8 cellular contexts compared by ENCODE assay signal in the genomic region with DNA sequence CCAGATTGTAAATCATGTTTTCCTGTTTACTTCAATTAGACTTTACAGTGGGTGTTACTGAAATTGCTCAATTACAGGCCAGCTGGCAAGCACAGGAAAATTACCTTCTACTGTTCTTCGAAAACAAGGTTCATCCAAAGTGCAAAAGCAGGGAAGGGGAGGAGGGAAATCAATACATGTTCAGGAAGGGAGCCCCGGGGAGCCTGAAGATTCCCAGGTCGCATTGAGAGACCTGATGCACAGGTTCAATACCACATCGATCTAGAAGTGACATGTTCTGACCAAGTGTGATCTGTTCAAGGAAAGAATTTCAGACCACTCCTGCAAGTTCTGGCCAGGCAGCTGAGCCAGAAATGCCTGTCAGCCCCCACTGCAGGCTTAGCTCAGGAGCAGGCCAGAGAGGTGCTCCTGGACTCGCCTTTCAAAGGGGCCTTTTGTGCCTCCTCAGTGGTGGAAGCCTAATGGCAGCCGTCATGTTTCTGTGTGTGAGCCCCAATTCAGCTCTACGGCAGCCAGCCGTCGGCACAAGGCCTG. TPM values are rescaled to one million over a fixed set of nuclear protein-coding genes. Genes with fewer than 3 reads are reported as not detected.
DNase-seq lines count a peak whose midpoint lies in the region; ATAC-seq and TF ChIP-seq lines count a peak whose summit lies in the region.

No MANE protein-coding gene starts in this region.

- CTCF ChIA-PET in AG04450 (lab: Charles Lee): interaction anchor here (1.0 to 1.6 kb wide), 2 partner anchors 11 to 33 kb away, joined by 4 to 7 read pairs; no protein-coding TSS in a partner anchor

- peaks cover 87% of the 10 kb centered on the region for H3K4me1 Mint-ChIP-seq in central memory CD8-positive, alpha-beta T cell

- POLR2A ChIA-PET in AG04450 (lab: Yijun Ruan, JAX): interaction anchor here (1.4 kb wide), 1 partner anchor 33 kb away, joined by 3 read pairs; no protein-coding TSS in a partner anchor

- H3K9me3 Mint-ChIP-seq in central memory CD8-positive, alpha-beta T cell: no peaks in the 10 kb centered on the region

- H3K27me3 Mint-ChIP-seq in central memory CD8-positive, alpha-beta T cell: no peaks in the 10 kb centered on the region

- H3K9ac ChIP-seq in muscle layer of colon (ENCODE audit: low read length): no peak overlapping the region

- H3K27me3 ChIP-seq in AG04450 (ENCODE audit: control insufficient read depth, insufficient read depth, low read length) (no peaks in the 10 kb centered on the region), muscle layer of colon (ENCODE audit: control insufficient read depth in 1 of 2, insufficient read depth in 2 of 2, low read length in 2 of 2) (no peaks in the 10 kb centered on the region), H7 (ENCODE audit: control insufficient read depth, insufficient read depth, low read length) (no peaks in the 10 kb centered on the region)

- no peaks in the 10 kb centered on the region; the same call in 1 of the 2 replicates for H3K9me3 ChIP-seq in AG04450 (ENCODE audit: control insufficient read depth, insufficient read depth, low read length)
- no peaks in the 10 kb centered on the region for H3K9me3 ChIP-seq in muscle layer of colon (ENCODE audit: low read length)

- peak overlapping the region; percentile 62 for H3K4me3 Mint-ChIP-seq in central memory CD8-positive, alpha-beta T cell

- H3K36me3 ChIP-seq in muscle layer of colon (ENCODE audit: insufficient read depth, low read length): peaks cover 13% of the 10 kb centered on the region
- H3K36me3 ChIP-seq in H7 (replicated peaks; ENCODE audit: control insufficient read depth, insufficient read depth, low read length): peaks cover 2% of the 10 kb centered on the region

- H3K27ac ChIP-seq in AG04450 (ENCODE audit: low read depth, low read length) (peak overlapping the region; percentile 11), muscle layer of colon (ENCODE audit: low read depth, low read length) (peak overlapping the region; percentile 0)

- H3K27ac Mint-ChIP-seq in central memory CD8-positive, alpha-beta T cell (ENCODE audit: low read depth): peak overlapping the region; percentile 97

- TF ChIP-seq CTCF in AG04450 (IDR thresholded peaks at IDR 0.05; ENCODE audit: low read depth, low read length): no peak

- H3K4me1 ChIP-seq in muscle layer of colon (ENCODE audit: insufficient read depth, low read length): peaks cover 66% of the 10 kb centered on the region

- ATAC-seq in central memory CD8-positive, alpha-beta T cell (replicated peaks; ENCODE audit: extremely low read depth, poor library complexity, severe bottlenecking): no peak

- H3K4me3 ChIP-seq in AG04450 (ENCODE audit: low read depth, low read length) (no peak overlapping the region), muscle layer of colon (ENCODE audit: low read depth in 1 of 2, low read length in 2 of 2) (no peak overlapping the region), H7 (ENCODE audit: insufficient read depth, low read depth, low read length) (no peak overlapping the region)

- peaks cover 24% of the 10 kb centered on the region for H3K36me3 Mint-ChIP-seq in central memory CD8-positive, alpha-beta T cell (ENCODE audit: insufficient read depth)

- no peak for DNase-seq in AG04450 (ENCODE audit: low read depth, low spot score)
- peak; percentile 86 for DNase-seq in NCI-H1092 treated with DMSO at 0.1 percent for 48 hours (lab: John Stamatoyannopoulos, UW)
- no peak for DNase-seq in central memory CD8-positive, alpha-beta T cell (ENCODE audit: low spot score in 2 of 2)
- DNase-seq in AG08396 (ENCODE audit: low spot score): no peak
- DNase-seq in NCI-H2029 (lab: John Stamatoyannopoulos, UW): no peak
- no peak for DNase-seq in activated CD4-positive, alpha-beta T cell treated with anti-CD3 and anti-CD28 coated beads for 48 hours
- no peak for DNase-seq in H7

RNA-seq across cellular contexts. Expression of a gene that starts 35.9 kb away (rescaled TPM):
- polyA plus RNA-seq in AG04450 (2011; rRNA removed): 4.1 and 5.4 TPM in 2 replicates
- polyA minus RNA-seq in AG04450 (2011; rRNA and poly(A)+ RNA removed): 12.4 and 18.3 TPM in 2 replicates
- total RNA-seq in H7 (2014; rRNA removed; shearing (Covaris generic)): 37.4 and 40.8 TPM in 2 replicates
